ENCODE assay signal across 21 cellular contexts in genomic region chr5:89756955-89757354, GRCh38.
DNase-seq lines count a peak whose midpoint lies in the region; ATAC-seq and TF ChIP-seq lines count a peak whose summit lies in the region.
"Had no signal": no experiment of that assay in that cellular context is flagged by ENCODE, and none has a peak within 500 bp of the region (broad histone marks: within the 10 kb centered on the region; RNA-seq: fewer than 3 reads in every experiment).

No MANE protein-coding gene starts in this region.

- no peak overlapping the region for H2AFZ ChIP-seq in OCI-LY7 (ENCODE audit: low read length)

- no peak overlapping the region for H3K4me2 ChIP-seq in OCI-LY7 (ENCODE audit: low read length)
- H3K4me2 ChIP-seq: BLaER1 treated with 17β-estradiol and CSF1 and Interleukin-3, amounts not matched to agents 10 nM and 100 nM had no signal

- intact Hi-C loops in right cardiac atrium (cut with DNase I) = no loop called here
- intact Hi-C loops in OCI-LY7 (cut with micrococcal nuclease; ENCODE audit: unreplicated experiment) = no loop called here

- no TSS peak for BruUV-seq in OCI-LY7 (replicated peaks; lab: Mats Ljungman, UMichigan)

- peak overlapping the region; percentile 78 for H3K27ac ChIP-seq in right cardiac atrium (ENCODE audit: low read length)
- no peak overlapping the region for H3K27ac ChIP-seq in OCI-LY7 (ENCODE audit: low read depth, low read length, poor library complexity, severe bottlenecking)
- H3K27ac ChIP-seq: 22Rv1; BLaER1 treated with 17β-estradiol and CSF1 and Interleukin-3, amounts not matched to agents 10 nM and 100 nM; esophagus muscularis mucosa; prostate gland had no signal

- 43% methylated on average over 5 of the region's 5 CpGs for WGBS in right cardiac atrium

- CTCF ChIA-PET in OCI-LY7 (lab: Charles Lee; ENCODE audit: unreplicated experiment) = no interaction called here

- DNase-seq in NCI-H82 (lab: John Stamatoyannopoulos, UW) = peak; percentile 1
- no peak for DNase-seq in NCI-H82 treated with DMSO at 0.1 percent for 48 hours (lab: John Stamatoyannopoulos, UW; ENCODE audit: unreplicated experiment)
- DNase-seq in choroid plexus epithelial cell (ENCODE audit: low read depth) = peak; percentile 7
- peak in 1 of 3 donors; percentile 21 for DNase-seq in right cardiac atrium
- DNase-seq in superior temporal gyrus (ENCODE audit: extremely low spot score) = peak; percentile 41
- no peak for DNase-seq in OCI-LY7 (ENCODE audit: low spot score)
- no peak for DNase-seq in mesenteric fat pad (ENCODE audit: low spot score)
- no peak for DNase-seq in NCI-H2196 (lab: John Stamatoyannopoulos, UW; ENCODE audit: unreplicated experiment)
- DNase-seq: activated CD4-positive, alpha-beta T cell treated with anti-CD3 and anti-CD28 coated beads, Interleukin-2, amount 50 U/mL, for 1 hour; activated naive CD4-positive, alpha-beta T cell treated with anti-CD3 and anti-CD28 coated beads, Interleukin-2, amount 50 U/mL, for 16 hours; head of caudate nucleus; Kasumi-1; naive thymus-derived CD4-positive, alpha-beta T cell; NCI-H1417 treated with DMSO at 0.1 percent for 48 hours; NK-92 treated with Interleukin-12 subunit alpha and Interleukin-12 subunit beta, amount 100 ng/mL, for 24 hours; SW 1271 had no signal

- no peaks in the 10 kb centered on the region for H4K20me1 ChIP-seq in OCI-LY7 (ENCODE audit: insufficient read depth, low read length)
- H4K20me1 ChIP-seq: BLaER1 treated with 17β-estradiol and CSF1 and Interleukin-3, amounts not matched to agents 10 nM and 100 nM had no signal

- TF ChIP-seq CTCF in choroid plexus epithelial cell (conservative IDR thresholded peaks at IDR 0.05; ENCODE audit: low read depth, low read length) (no peak), OCI-LY7 (conservative IDR thresholded peaks at IDR 0.05; ENCODE audit: low read length) (no peak)

- no peaks in the 10 kb centered on the region for H3K36me3 ChIP-seq in OCI-LY7 (ENCODE audit: insufficient read depth, low read length)
- H3K36me3 ChIP-seq: BLaER1 treated with 17β-estradiol and CSF1 and Interleukin-3, amounts not matched to agents 10 nM and 100 nM; esophagus muscularis mucosa; prostate gland had no signal

- H3K27me3 ChIP-seq in right cardiac atrium (ENCODE audit: control insufficient read depth, insufficient read depth) = no peaks in the 10 kb centered on the region
- H3K27me3 ChIP-seq: BLaER1 treated with 17β-estradiol and CSF1 and Interleukin-3, amounts not matched to agents 10 nM and 100 nM; esophagus muscularis mucosa had no signal

- no peaks in the 10 kb centered on the region for H3K9me3 ChIP-seq in right cardiac atrium (ENCODE audit: control insufficient read depth, low read length)
- no peaks in the 10 kb centered on the region for H3K9me3 ChIP-seq in OCI-LY7 (ENCODE audit: low read length)
- H3K9me3 ChIP-seq: BLaER1 treated with 17β-estradiol and CSF1 and Interleukin-3, amounts not matched to agents 10 nM and 100 nM; esophagus muscularis mucosa; prostate gland had no signal

- POLR2A ChIA-PET in OCI-LY7 (lab: Charles Lee) = interaction anchor here (0.5 kb wide), 1 partner anchor 1163 kb away, joined by 4 read pairs; no protein-coding TSS in a partner anchor

- ATAC-seq in right cardiac atrium = peak; percentile 88 to 97
- ATAC-seq: naive thymus-derived CD4-positive, alpha-beta T cell; stimulated activated effector memory CD8-positive, alpha-beta T cell treated with anti-CD3 and anti-CD28 coated beads, Interleukin-12 subunit alpha, Interleukin-12 subunit beta, amount 100 ng/mL, for 72 hours had no signal

- H3K4me3 ChIP-seq in choroid plexus epithelial cell (ENCODE audit: low read depth, low read length) (no peak overlapping the region), right cardiac atrium (ENCODE audit: low read length) (peak overlapping the region; percentile 36), OCI-LY7 (ENCODE audit: low read depth, low read length, poor library complexity, severe bottlenecking) (no peak overlapping the region)
- H3K4me3 ChIP-seq: BLaER1 treated with 17β-estradiol and CSF1 and Interleukin-3, amounts not matched to agents 10 nM and 100 nM; esophagus muscularis mucosa; prostate gland had no signal

- no peaks in the 10 kb centered on the region for H3K9me2 ChIP-seq in OCI-LY7 (ENCODE audit: insufficient read depth, low read length)

- peaks cover 1% of the 10 kb centered on the region for H3K4me1 ChIP-seq in right cardiac atrium (ENCODE audit: control insufficient read depth, insufficient read depth, low read length)
- no peaks in the 10 kb centered on the region for H3K4me1 ChIP-seq in OCI-LY7 (ENCODE audit: insufficient read depth, low read length, poor library complexity, severe bottlenecking)
- H3K4me1 ChIP-seq: BLaER1 treated with 17β-estradiol and CSF1 and Interleukin-3, amounts not matched to agents 10 nM and 100 nM; prostate gland had no signal

- H3K79me2 ChIP-seq in OCI-LY7 (ENCODE audit: insufficient read depth, low read depth, low read length) = no peaks in the 10 kb centered on the region

Comparison
In these comparisons a context has a peak if more than half of its experiments do, and no peak if none do; other contexts are left out.
1. DNase-seq: peak in NCI-H82 (single experiment), choroid plexus epithelial cell (single experiment) and superior temporal gyrus (single experiment); none in NCI-H82 treated with DMSO at 0.1 percent for 48 hours (single experiment), OCI-LY7 (single experiment), mesenteric fat pad (single experiment) and NCI-H2196 (single experiment).